In genomic region chr10:16967866-16968721, GRCh38 we compare ENCODE assay signal across 8 cellular contexts.
DNase-seq lines count a peak whose midpoint lies in the region; ATAC-seq and TF ChIP-seq lines count a peak whose summit lies in the region.

No MANE protein-coding gene starts in this region.

- ATAC-seq in HG03520 (IDR thresholded peaks at IDR 0.05; ENCODE audit: unreplicated experiment): no peak

- 4 to 10% (median 5%) methylated on average over 7 of the region's 7 CpGs for WGBS in ovary, 3 donors

- no peak for TF ChIP-seq EP300 in ovary (IDR thresholded peaks at IDR 0.05)

- intact Hi-C loops in ovary (cut with DNase I): no loop called here

- TF ChIP-seq CTCF in fibroblast of the aortic adventitia (IDR thresholded peaks at IDR 0.05; ENCODE audit: insufficient read depth, low read length) (no peak), ovary (IDR thresholded peaks at IDR 0.05) (no peak)

- H3K36me3 ChIP-seq in SJSA1: no peaks in the 10 kb centered on the region
- no peaks in the 10 kb centered on the region for H3K36me3 ChIP-seq in ovary
- H3K36me3 ChIP-seq in HAP-1 (replicated peaks): no peaks in the 10 kb centered on the region

- no peaks in the 10 kb centered on the region for H3K9me3 ChIP-seq in SJSA1 (replicated peaks)
- H3K9me3 ChIP-seq in ovary: no peaks in the 10 kb centered on the region
- no peaks in the 10 kb centered on the region for H3K9me3 ChIP-seq in HAP-1

- H3K27ac ChIP-seq in SJSA1 (peak overlapping the region; percentile 95), ovary (peak overlapping the region in 1 of 2 donors; percentile 53)

- H3K27me3 ChIP-seq in SJSA1 (replicated peaks) (no peaks in the 10 kb centered on the region), ovary (no peaks in the 10 kb centered on the region), HAP-1 (ENCODE audit: low read depth) (peaks cover 6% of the 10 kb centered on the region; the same call in 1 of the 2 replicates)

- peak; percentile 93 for DNase-seq in EH (ENCODE audit: low read depth)
- DNase-seq in SJSA1 (ENCODE audit: low read depth in 1 of 2, low spot score in 2 of 2): peak; percentile 83 to 88
- DNase-seq in fibroblast of the aortic adventitia (ENCODE audit: low read depth): peak; percentile 85
- DNase-seq in ovary: peak in 3 of 5 donors; percentile 55 to 62 (median 55)
- no peak for DNase-seq in COLO829 (ENCODE audit: low spot score)
- no peak for DNase-seq in HAP-1 (ENCODE audit: low spot score in 2 of 2)
- no peak for DNase-seq in NCI-H510A (lab: John Stamatoyannopoulos, UW)

- in situ Hi-C loops in HAP-1 (cut with MboI; ENCODE audit: low sequenced_read_pairs): no loop called here

- H3K4me1 ChIP-seq in SJSA1 (replicated peaks) (peaks cover 45% of the 10 kb centered on the region), ovary (ENCODE audit: insufficient read depth) (peaks cover 6% of the 10 kb centered on the region), HAP-1 (no peaks in the 10 kb centered on the region)

- H3K4me3 ChIP-seq in SJSA1 (peak overlapping the region; percentile 3; the same call in 1 of the 2 replicates), fibroblast of the aortic adventitia (ENCODE audit: low read depth, low read length) (no peak overlapping the region), ovary (no peak overlapping the region), HAP-1 (no peak overlapping the region)

- no peak for TF ChIP-seq POLR2A in ovary (IDR thresholded peaks at IDR 0.05)

Comparison
In these comparisons a context has a peak if more than half of its experiments do, and no peak if none do; other contexts are left out.
1. DNase-seq: peak in EH (single experiment), SJSA1 (2 of 2), fibroblast of the aortic adventitia (single experiment) and ovary (3 of 5); none in COLO829 (single experiment), HAP-1 (0 of 2) and NCI-H510A (single experiment).